1 cellular context compared by ENCODE assay signal in the genomic region with DNA sequence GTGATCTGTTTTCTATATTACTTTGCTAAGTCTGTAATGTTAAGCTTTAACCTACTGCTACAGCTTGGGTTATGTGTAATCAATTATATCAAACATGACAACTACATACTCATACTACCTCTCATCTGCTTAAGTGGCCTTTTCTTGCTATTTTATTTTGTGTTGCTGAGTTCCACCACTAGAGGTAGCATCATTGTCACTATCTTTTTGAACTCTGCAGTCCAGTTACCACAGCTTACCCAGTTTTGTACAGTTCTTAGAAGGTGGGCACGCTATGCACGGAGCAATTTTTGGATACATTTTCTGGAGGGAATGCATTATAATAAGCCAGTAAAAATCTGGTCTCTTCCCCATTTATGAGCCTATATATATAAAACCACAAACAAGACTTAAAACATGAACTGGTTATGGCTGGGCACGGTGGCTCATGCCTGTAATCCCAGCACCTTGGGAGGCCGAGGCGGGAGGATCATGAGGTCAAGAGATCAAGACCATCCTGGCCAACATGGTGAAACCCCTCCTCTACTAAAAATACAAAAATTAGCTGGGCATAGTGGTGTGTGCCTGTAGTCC.
TF ChIP-seq lines count a peak whose summit lies in the region.

No MANE protein-coding gene starts in this region.

TF ChIP-seq in HCT116, 20 proteins besides CTCF, POLR2A, EP300 and RAD21 (continued from another document):
- TF ChIP-seq, protein P1, sequence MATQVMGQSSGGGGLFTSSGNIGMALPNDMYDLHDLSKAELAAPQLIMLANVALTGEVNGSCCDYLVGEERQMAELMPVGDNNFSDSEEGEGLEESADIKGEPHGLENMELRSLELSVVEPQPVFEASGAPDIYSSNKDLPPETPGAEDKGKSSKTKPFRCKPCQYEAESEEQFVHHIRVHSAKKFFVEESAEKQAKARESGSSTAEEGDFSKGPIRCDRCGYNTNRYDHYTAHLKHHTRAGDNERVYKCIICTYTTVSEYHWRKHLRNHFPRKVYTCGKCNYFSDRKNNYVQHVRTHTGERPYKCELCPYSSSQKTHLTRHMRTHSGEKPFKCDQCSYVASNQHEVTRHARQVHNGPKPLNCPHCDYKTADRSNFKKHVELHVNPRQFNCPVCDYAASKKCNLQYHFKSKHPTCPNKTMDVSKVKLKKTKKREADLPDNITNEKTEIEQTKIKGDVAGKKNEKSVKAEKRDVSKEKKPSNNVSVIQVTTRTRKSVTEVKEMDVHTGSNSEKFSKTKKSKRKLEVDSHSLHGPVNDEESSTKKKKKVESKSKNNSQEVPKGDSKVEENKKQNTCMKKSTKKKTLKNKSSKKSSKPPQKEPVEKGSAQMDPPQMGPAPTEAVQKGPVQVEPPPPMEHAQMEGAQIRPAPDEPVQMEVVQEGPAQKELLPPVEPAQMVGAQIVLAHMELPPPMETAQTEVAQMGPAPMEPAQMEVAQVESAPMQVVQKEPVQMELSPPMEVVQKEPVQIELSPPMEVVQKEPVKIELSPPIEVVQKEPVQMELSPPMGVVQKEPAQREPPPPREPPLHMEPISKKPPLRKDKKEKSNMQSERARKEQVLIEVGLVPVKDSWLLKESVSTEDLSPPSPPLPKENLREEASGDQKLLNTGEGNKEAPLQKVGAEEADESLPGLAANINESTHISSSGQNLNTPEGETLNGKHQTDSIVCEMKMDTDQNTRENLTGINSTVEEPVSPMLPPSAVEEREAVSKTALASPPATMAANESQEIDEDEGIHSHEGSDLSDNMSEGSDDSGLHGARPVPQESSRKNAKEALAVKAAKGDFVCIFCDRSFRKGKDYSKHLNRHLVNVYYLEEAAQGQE (IDR thresholded peaks at IDR 0.05; ENCODE audit: low read depth) = no peak
- no peak for TF ChIP-seq CEBPB (IDR thresholded peaks at IDR 0.05; ENCODE audit: low read depth)
- TF ChIP-seq ELF1 (IDR thresholded peaks at IDR 0.05; ENCODE audit: borderline replicate concordance, low read depth) = no peak
